In genomic region chr15:99384992-99385669, GRCh38 we compare ENCODE assay signal across 9 cellular contexts.
A peak's percentile ranks its signal among the peaks of the same experiment; 100 is the strongest.
DNase-seq lines count a peak whose midpoint lies in the region; ATAC-seq and TF ChIP-seq lines count a peak whose summit lies in the region.
"Had no signal": no experiment of that assay in that cellular context is flagged by ENCODE, and none has a peak within 500 bp of the region (broad histone marks: within the 10 kb centered on the region; RNA-seq: fewer than 3 reads in every experiment).

No MANE protein-coding gene starts in this region.

- H3K36me3 ChIP-seq in HEK293 (ENCODE audit: control insufficient read depth in 2 of 2, insufficient read depth in 1 of 2, low read length in 2 of 2) (peaks cover 0 to 3% of the 10 kb centered on the region in 2 experiments; a peak in 1 of 3 replicates), PC-3 (ENCODE audit: low read depth, low read length) (no peaks in the 10 kb centered on the region), psoas muscle (ENCODE audit: insufficient read depth in 1 of 2, low read depth in 1 of 2) (no peaks in the 10 kb centered on the region)
- H3K36me3 ChIP-seq: HAP-1 had no signal

- intact Hi-C loops in PC-3 (cut with micrococcal nuclease) (no loop called here), psoas muscle (cut with DNase I) (no loop called here)

- H4K20me1 ChIP-seq in PC-3 (ENCODE audit: low read length), result no peaks in the 10 kb centered on the region

- no peak for ATAC-seq in PC-3
- peak in 3 of 4 donors; percentile 31 to 48 (median 33) for ATAC-seq in psoas muscle
- no peak for ATAC-seq in HG03442 (IDR thresholded peaks at IDR 0.05; ENCODE audit: unreplicated experiment)
- ATAC-seq in omental fat pad (ENCODE audit: low FRiP score), result no peak

- no peak overlapping the region for H3K27ac ChIP-seq in HEK293 (ENCODE audit: extremely low read depth, low read depth, low read length)
- H3K27ac ChIP-seq in PC-3 (ENCODE audit: low read length), result no peak overlapping the region
- peak overlapping the region; percentile 4 for H3K27ac ChIP-seq in psoas muscle
- H3K27ac ChIP-seq: KMS-11 had no signal

- H3K79me2 ChIP-seq in PC-3 (ENCODE audit: low read length), result no peaks in the 10 kb centered on the region

- H3K4me1 ChIP-seq in HEK293 (ENCODE audit: control insufficient read depth, insufficient read depth, low read length), result no peaks in the 10 kb centered on the region
- H3K4me1 ChIP-seq in PC-3 (ENCODE audit: insufficient read depth, low read length), result peaks cover 10% of the 10 kb centered on the region; the same call in 1 of the 2 replicates
- peaks cover 14% of the 10 kb centered on the region for H3K4me1 ChIP-seq in psoas muscle

- DNase-seq in PC-3 (no peak), foreskin fibroblast (no peak), psoas muscle (no peak), kidney glomerular epithelial cell (lab: John Stamatoyannopoulos, UW) (no peak), omental fat pad (ENCODE audit: low spot score) (no peak)

- WGBS in psoas muscle, 3 donors, result 95 to 98% (median 95%) methylated on average over 7 of the region's 7 CpGs

- no peaks in the 10 kb centered on the region for H3F3A ChIP-seq in PC-3 (ENCODE audit: low read length, unreplicated experiment)

- H3K9me3 ChIP-seq in HEK293 (ENCODE audit: control insufficient read depth, insufficient read depth, low read depth, low read length) (no peaks in the 10 kb centered on the region), PC-3 (ENCODE audit: low read length) (no peaks in the 10 kb centered on the region), psoas muscle (no peaks in the 10 kb centered on the region)
- H3K9me3 ChIP-seq: HAP-1 had no signal

- H3K4me2 ChIP-seq in PC-3 (ENCODE audit: low read length), result no peak overlapping the region
- H3K4me2 ChIP-seq: KMS-11 had no signal

- CTCF ChIA-PET in HEK293 (lab: Yijun Ruan, JAX) (interaction anchor here (0.6 to 2.4 kb wide), 13 partner anchors 12 to 1076 kb away, joined by 3 to 13 read pairs (median 4); no protein-coding TSS in a partner anchor), PC-3 (lab: Charles Lee) (no interaction called here)

- no peak overlapping the region for H3K4me3 ChIP-seq in HEK293 (ENCODE audit: low read depth, low read length)
- no peak overlapping the region for H3K4me3 ChIP-seq in PC-3 (ENCODE audit: low read length)
- H3K4me3 ChIP-seq in foreskin fibroblast (ENCODE audit: low read depth in 1 of 2, low read length in 2 of 2), result no peak overlapping the region
- no peak overlapping the region for H3K4me3 ChIP-seq in psoas muscle
- H3K4me3 ChIP-seq: HAP-1 had no signal

- H3K9me2 ChIP-seq in PC-3 (replicated peaks; ENCODE audit: low read length), result no peaks in the 10 kb centered on the region

- H3K27me3 ChIP-seq in PC-3 (ENCODE audit: low read length), result no peaks in the 10 kb centered on the region
- no peaks in the 10 kb centered on the region for H3K27me3 ChIP-seq in psoas muscle (ENCODE audit: insufficient read depth in 3 of 3, low read length in 2 of 3)

- TF ChIP-seq CTCF in HEK293 (tag by site-specific recombination; IDR thresholded peaks at IDR 0.05) (no peak), PC-3 (conservative IDR thresholded peaks at IDR 0.05; ENCODE audit: low read depth, low read length) (peak; percentile 31; the same call in 1 of the 2 replicates), foreskin fibroblast (IDR thresholded peaks at IDR 0.05; ENCODE audit: low read depth, low read length) (peak; percentile 5), psoas muscle (IDR thresholded peaks at IDR 0.05) (no peak), omental fat pad (IDR thresholded peaks at IDR 0.05) (no peak)

- no peak overlapping the region for H3K9ac ChIP-seq in PC-3 (ENCODE audit: low read length)
- H3K9ac ChIP-seq: KMS-11 had no signal

- POLR2A ChIA-PET in HEK293 (lab: Yijun Ruan, JAX), result no interaction called here
- POLR2A ChIA-PET in PC-3 (lab: Charles Lee; ENCODE audit: unreplicated experiment), result interaction anchor here (0.5 kb wide), 1 partner anchor 40 kb away, joined by 3 read pairs; no protein-coding TSS in a partner anchor

- no peak overlapping the region for H2AFZ ChIP-seq in PC-3 (ENCODE audit: low read length)

- BruUV-seq in PC-3 (replicated peaks; lab: Mats Ljungman, UMichigan), result no TSS peak

TF ChIP-seq in HEK293, 187 proteins besides CTCF, POLR2A, EP300 and RAD21:
- TF ChIP-seq OVOL3 (tag by site-specific recombination; IDR thresholded peaks at IDR 0.05), result no peak
- TF ChIP-seq ZBTB20 (tag by site-specific recombination; IDR thresholded peaks at IDR 0.05), result no peak
- TF ChIP-seq ZNF558 (tag by site-specific recombination; IDR thresholded peaks at IDR 0.05), result no peak
- TF ChIP-seq ZNF701 (tag by site-specific recombination; IDR thresholded peaks at IDR 0.05), result no peak
- TF ChIP-seq GLIS1 (tag by site-specific recombination; IDR thresholded peaks at IDR 0.05), result 0 out of 2 replicates have a peak, but pooled peaks have one; percentile 5
- no peak for TF ChIP-seq ZNF555 (tag by site-specific recombination; conservative IDR thresholded peaks at IDR 0.05)
- TF ChIP-seq ZNF433 (tag by site-specific recombination; IDR thresholded peaks at IDR 0.05; ENCODE audit: low read depth), result no peak
- TF ChIP-seq, protein P1, sequence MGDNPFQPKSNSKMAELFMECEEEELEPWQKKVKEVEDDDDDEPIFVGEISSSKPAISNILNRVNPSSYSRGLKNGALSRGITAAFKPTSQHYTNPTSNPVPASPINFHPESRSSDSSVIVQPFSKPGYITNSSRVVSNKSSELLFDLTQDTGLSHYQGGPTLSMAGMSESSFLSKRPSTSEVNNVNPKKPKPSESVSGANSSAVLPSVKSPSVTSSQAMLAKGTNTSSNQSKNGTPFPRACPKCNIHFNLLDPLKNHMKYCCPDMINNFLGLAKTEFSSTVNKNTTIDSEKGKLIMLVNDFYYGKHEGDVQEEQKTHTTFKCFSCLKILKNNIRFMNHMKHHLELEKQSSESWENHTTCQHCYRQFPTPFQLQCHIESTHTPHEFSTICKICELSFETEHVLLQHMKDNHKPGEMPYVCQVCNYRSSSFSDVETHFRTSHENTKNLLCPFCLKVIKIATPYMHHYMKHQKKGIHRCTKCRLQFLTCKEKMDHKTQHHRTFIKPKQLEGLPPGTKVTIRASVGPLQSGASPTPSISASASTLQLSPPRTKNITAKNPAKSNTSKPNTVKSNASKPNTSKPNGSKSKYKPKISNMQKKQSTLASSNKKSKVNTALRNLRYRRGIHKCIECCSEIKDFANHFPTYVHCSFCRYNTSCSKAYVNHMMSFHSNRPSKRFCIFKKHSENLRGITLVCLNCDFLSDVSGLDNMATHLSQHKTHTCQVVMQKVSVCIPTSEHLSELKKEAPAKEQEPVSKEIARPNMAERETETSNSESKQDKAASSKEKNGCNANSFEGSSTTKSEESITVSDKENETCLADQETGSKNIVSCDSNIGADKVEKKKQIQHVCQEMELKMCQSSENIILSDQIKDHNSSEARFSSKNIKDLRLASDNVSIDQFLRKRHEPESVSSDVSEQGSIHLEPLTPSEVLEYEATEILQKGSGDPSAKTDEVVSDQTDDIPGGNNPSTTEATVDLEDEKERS (tag by site-specific recombination; IDR thresholded peaks at IDR 0.05), result no peak
- TF ChIP-seq REST (tag by site-specific recombination; IDR thresholded peaks at IDR 0.05), result peak; percentile 63
- no peak for TF ChIP-seq ZNF624 (tag by site-specific recombination; IDR thresholded peaks at IDR 0.05)
- TF ChIP-seq ZEB2 (tag by site-specific recombination; IDR thresholded peaks at IDR 0.05), result no peak
- TF ChIP-seq ZIC2 (tag by site-specific recombination; IDR thresholded peaks at IDR 0.05), result peak; percentile 53
- no peak for TF ChIP-seq ZNF777 (tag by site-specific recombination; IDR thresholded peaks at IDR 0.05; ENCODE audit: borderline replicate concordance)

Comparison
In these comparisons a context has a peak if more than half of its experiments do, and no peak if none do; other contexts are left out.
1. CTCF ChIP-seq: peak in PC-3 (single experiment) and foreskin fibroblast (single experiment); none in HEK293 (single experiment), psoas muscle (single experiment) and omental fat pad (0 of 3).
2. ATAC-seq: peak in psoas muscle (3 of 4); none in PC-3 (single experiment), HG03442 (single experiment) and omental fat pad (single experiment).